ENCODE assay signal across 1 cellular context in the genomic region with DNA sequence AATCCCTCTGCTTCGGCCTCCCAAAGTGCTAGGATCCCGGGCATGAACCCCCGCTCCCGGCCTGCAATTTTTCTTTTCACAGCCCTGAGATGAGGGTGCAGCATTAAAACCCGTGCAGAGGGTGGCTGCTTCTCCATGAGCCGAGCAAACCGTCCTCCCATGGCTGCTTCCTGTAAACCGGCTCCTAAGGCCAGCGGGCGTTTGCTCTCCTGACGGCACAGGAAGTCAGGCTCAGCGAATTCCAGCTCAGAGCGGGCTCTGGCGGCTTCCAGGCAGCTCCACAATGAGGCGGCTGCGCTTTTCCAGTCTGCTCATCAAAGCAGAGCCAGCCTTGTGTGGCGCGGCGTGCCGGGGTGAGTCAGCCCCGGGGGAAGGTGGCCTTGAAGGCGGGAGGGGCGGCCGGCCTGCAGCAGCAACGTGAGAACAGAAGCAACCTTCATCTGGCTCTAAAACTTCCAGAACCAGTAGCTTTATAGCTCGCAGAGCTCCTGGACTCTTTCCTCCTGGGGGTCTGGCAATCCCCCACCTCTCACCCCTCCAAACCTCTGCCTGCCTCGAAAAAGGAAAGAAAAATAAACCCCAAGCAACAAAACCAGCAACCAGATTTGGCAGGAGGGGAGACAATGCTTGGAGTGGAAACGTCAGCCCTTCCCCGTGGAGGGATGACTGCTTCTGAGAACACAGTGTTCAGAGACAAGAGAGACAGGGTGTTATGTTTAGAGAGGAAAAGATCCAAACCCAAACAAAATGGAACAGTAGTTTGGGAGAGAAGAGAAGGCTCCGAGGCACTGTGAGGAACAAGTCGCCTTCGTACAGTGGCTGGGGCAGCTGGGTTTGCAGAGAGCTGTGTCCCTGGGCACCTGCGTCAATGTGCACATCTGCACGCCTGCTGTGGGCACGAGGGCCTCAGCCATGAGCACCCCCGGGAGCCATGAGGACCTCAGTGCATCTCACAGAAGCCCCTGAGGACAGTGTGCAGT.
TF ChIP-seq lines count a peak whose summit lies in the region.

No MANE protein-coding gene starts in this region.

TF ChIP-seq in K562, 482 proteins besides CTCF, POLR2A, EP300 and RAD21 (continued from another document):
- TF ChIP-seq SMARCE1 (IDR thresholded peaks at IDR 0.05) (peak; percentile 41; the same call in 1 of the 2 replicates), HDAC8 (tag; IDR thresholded peaks at IDR 0.05) (no peak), ETV6 (IDR thresholded peaks at IDR 0.05; ENCODE audit: borderline replicate concordance in 1 of 2, low read depth in 2 of 2, low read length in 1 of 2) (no peak), ETV6 (CRISPR knock-in tag; IDR thresholded peaks at IDR 0.05; ENCODE audit: borderline replicate concordance) (no peak), ZNF124 (CRISPR knock-in tag; IDR thresholded peaks at IDR 0.05) (no peak), SIRT6 (IDR thresholded peaks at IDR 0.05; ENCODE audit: low read depth, low read length) (no peak), ZBED1 (IDR thresholded peaks at IDR 0.05) (no peak)
- TF ChIP-seq, protein P1, sequence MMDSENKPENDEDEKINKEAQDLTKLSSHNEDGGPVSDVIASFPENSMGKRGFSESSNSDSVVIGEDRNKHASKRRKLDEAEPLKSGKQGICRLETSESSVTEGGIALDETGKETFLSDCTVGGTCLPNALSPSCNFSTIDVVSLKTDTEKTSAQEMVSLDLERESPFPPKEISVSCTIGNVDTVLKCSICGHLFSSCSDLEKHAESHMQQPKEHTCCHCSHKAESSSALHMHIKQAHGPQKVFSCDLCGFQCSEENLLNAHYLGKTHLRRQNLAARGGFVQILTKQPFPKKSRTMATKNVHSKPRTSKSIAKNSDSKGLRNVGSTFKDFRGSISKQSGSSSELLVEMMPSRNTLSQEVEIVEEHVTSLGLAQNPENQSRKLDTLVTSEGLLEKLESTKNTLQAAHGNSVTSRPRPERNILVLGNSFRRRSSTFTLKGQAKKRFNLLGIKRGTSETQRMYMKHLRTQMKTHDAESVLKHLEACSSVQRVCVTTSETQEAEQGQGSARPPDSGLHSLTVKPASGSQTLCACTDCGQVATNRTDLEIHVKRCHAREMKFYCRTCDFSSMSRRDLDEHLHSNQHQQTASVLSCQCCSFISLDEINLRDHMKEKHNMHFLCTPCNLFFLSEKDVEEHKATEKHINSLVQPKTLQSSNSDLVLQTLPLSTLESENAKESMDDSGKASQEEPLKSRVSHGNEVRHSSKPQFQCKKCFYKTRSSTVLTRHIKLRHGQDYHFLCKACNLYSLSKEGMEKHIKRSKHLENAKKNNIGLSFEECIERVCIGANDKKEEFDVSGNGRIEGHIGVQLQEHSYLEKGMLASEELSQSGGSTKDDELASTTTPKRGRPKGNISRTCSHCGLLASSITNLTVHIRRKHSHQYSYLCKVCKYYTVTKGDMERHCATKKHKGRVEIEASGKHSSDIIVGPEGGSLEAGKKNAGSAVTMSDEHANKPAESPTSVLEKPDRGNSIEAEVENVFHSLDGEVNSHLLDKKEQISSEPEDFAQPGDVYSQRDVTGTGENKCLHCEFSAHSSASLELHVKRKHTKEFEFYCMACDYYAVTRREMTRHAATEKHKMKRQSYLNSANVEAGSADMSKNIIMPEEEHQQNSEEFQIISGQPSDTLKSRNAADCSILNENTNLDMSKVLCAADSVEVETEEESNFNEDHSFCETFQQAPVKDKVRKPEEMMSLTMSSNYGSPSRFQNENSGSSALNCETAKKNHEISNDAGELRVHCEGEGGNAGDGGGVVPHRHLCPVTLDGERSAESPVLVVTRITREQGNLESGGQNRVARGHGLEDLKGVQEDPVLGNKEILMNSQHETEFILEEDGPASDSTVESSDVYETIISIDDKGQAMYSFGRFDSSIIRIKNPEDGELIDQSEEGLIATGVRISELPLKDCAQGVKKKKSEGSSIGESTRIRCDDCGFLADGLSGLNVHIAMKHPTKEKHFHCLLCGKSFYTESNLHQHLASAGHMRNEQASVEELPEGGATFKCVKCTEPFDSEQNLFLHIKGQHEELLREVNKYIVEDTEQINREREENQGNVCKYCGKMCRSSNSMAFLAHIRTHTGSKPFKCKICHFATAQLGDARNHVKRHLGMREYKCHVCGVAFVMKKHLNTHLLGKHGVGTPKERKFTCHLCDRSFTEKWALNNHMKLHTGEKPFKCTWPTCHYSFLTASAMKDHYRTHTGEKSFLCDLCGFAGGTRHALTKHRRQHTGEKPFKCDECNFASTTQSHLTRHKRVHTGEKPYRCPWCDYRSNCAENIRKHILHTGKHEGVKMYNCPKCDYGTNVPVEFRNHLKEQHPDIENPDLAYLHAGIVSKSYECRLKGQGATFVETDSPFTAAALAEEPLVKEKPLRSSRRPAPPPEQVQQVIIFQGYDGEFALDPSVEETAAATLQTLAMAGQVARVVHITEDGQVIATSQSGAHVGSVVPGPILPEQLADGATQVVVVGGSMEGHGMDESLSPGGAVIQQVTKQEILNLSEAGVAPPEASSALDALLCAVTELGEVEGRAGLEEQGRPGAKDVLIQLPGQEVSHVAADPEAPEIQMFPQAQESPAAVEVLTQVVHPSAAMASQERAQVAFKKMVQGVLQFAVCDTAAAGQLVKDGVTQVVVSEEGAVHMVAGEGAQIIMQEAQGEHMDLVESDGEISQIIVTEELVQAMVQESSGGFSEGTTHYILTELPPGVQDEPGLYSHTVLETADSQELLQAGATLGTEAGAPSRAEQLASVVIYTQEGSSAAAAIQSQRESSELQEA (IDR thresholded peaks at IDR 0.05; ENCODE audit: low read depth), result no peak
- TF ChIP-seq, protein P2, sequence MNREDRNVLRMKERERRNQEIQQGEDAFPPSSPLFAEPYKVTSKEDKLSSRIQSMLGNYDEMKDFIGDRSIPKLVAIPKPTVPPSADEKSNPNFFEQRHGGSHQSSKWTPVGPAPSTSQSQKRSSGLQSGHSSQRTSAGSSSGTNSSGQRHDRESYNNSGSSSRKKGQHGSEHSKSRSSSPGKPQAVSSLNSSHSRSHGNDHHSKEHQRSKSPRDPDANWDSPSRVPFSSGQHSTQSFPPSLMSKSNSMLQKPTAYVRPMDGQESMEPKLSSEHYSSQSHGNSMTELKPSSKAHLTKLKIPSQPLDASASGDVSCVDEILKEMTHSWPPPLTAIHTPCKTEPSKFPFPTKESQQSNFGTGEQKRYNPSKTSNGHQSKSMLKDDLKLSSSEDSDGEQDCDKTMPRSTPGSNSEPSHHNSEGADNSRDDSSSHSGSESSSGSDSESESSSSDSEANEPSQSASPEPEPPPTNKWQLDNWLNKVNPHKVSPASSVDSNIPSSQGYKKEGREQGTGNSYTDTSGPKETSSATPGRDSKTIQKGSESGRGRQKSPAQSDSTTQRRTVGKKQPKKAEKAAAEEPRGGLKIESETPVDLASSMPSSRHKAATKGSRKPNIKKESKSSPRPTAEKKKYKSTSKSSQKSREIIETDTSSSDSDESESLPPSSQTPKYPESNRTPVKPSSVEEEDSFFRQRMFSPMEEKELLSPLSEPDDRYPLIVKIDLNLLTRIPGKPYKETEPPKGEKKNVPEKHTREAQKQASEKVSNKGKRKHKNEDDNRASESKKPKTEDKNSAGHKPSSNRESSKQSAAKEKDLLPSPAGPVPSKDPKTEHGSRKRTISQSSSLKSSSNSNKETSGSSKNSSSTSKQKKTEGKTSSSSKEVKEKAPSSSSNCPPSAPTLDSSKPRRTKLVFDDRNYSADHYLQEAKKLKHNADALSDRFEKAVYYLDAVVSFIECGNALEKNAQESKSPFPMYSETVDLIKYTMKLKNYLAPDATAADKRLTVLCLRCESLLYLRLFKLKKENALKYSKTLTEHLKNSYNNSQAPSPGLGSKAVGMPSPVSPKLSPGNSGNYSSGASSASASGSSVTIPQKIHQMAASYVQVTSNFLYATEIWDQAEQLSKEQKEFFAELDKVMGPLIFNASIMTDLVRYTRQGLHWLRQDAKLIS (CRISPR knock-in tag; IDR thresholded peaks at IDR 0.05), result no peak
- TF ChIP-seq, protein P3, sequence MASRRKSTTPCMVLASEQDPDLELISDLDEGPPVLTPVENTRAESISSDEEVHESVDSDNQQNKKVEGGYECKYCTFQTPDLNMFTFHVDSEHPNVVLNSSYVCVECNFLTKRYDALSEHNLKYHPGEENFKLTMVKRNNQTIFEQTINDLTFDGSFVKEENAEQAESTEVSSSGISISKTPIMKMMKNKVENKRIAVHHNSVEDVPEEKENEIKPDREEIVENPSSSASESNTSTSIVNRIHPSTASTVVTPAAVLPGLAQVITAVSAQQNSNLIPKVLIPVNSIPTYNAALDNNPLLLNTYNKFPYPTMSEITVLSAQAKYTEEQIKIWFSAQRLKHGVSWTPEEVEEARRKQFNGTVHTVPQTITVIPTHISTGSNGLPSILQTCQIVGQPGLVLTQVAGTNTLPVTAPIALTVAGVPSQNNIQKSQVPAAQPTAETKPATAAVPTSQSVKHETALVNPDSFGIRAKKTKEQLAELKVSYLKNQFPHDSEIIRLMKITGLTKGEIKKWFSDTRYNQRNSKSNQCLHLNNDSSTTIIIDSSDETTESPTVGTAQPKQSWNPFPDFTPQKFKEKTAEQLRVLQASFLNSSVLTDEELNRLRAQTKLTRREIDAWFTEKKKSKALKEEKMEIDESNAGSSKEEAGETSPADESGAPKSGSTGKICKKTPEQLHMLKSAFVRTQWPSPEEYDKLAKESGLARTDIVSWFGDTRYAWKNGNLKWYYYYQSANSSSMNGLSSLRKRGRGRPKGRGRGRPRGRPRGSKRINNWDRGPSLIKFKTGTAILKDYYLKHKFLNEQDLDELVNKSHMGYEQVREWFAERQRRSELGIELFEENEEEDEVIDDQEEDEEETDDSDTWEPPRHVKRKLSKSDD (conservative IDR thresholded peaks at IDR 0.05; ENCODE audit: low read length), result no peak
- TF ChIP-seq, protein P4, sequence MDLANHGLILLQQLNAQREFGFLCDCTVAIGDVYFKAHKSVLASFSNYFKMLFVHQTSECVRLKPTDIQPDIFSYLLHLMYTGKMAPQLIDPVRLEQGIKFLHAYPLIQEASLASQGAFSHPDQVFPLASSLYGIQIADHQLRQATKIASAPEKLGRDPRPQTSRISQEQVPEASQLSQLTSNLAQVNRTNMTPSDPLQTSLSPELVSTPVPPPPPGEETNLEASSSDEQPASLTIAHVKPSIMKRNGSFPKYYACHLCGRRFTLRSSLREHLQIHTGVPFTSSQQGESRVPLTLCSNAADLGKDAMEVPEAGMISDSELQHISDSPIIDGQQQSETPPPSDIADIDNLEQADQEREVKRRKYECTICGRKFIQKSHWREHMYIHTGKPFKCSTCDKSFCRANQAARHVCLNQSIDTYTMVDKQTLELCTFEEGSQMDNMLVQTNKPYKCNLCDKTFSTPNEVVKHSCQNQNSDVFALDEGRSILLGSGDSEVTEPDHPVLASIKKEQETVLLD (IDR thresholded peaks at IDR 0.05), result no peak
TF ChIP-seq in K562: peak in this region for 66.
